Comparison of ENCODE assay signal across 12 cellular contexts in genomic region chr11:111303476-111303875, GRCh38. TPM values are rescaled to one million over a fixed set of nuclear protein-coding genes. Genes with fewer than 3 reads are reported as not detected.
DNase-seq lines count a peak whose midpoint lies in the region; ATAC-seq and TF ChIP-seq lines count a peak whose summit lies in the region.
"Had no signal": no experiment of that assay in that cellular context is flagged by ENCODE, and none has a peak within 500 bp of the region (broad histone marks: within the 10 kb centered on the region; RNA-seq: fewer than 3 reads in every experiment).

No MANE protein-coding gene starts in this region.

- DNase-seq in DMS153 treated with DMSO at 0.1 percent for 48 hours (lab: John Stamatoyannopoulos, UW; ENCODE audit: unreplicated experiment) (peak; percentile 92), NCI-H2081 (lab: John Stamatoyannopoulos, UW) (peak; percentile 80 to 92), mucosa of descending colon (peak; percentile 48 to 64 (median 56)), OCI-M1 (lab: John Stamatoyannopoulos, UW) (no peak), dorsolateral prefrontal cortex (no peak)
- DNase-seq: activated CD4-positive, CD25-positive, alpha-beta regulatory T cell treated with anti-CD3 and anti-CD28 coated beads, Interleukin-2, amount 50 U/mL, for 72 hours; activated naive CD4-positive, alpha-beta T cell treated with anti-CD3 and anti-CD28 coated beads for 36 hours had no signal

- H3K27ac ChIP-seq in VCaP (peak overlapping the region; percentile 95), dorsolateral prefrontal cortex (no peak overlapping the region)

- no peaks in the 10 kb centered on the region for H3K36me3 ChIP-seq in mucosa of descending colon (ENCODE audit: low read depth)

- H3K4me1 ChIP-seq in mucosa of descending colon (ENCODE audit: low read depth), result peaks cover 33% of the 10 kb centered on the region

- no peaks in the 10 kb centered on the region for H3K9me3 ChIP-seq in mucosa of descending colon

- no peaks in the 10 kb centered on the region for H3K27me3 ChIP-seq in dorsolateral prefrontal cortex

- H3K4me3 ChIP-seq in mucosa of descending colon, result no peak overlapping the region
- no peak overlapping the region for H3K4me3 ChIP-seq in dorsolateral prefrontal cortex

- TF ChIP-seq CTCF in VCaP (conservative IDR thresholded peaks at IDR 0.05), result no peak
- TF ChIP-seq CTCF in mucosa of descending colon (IDR thresholded peaks at IDR 0.05), result no peak
- no peak for TF ChIP-seq CTCF in dorsolateral prefrontal cortex (IDR thresholded peaks at IDR 0.05 in 54 of 56, conservative IDR thresholded peaks at IDR 0.05 in 2 of 56; ENCODE audit: low read depth in 1 of 56, partially characterized antibody in 56 of 56)

- intact Hi-C loops in mucosa of descending colon (cut with DNase I, micrococcal nuclease) (no loop called here), dorsolateral prefrontal cortex (cut with DNase I) (no loop called here)

- peak; percentile 64 for ATAC-seq in mucosa of descending colon
- no peak for ATAC-seq in GM18502 (IDR thresholded peaks at IDR 0.05; ENCODE audit: poor library complexity, unreplicated experiment)
- no peak for ATAC-seq in GM19467 (IDR thresholded peaks at IDR 0.05; ENCODE audit: unreplicated experiment)

RNA-seq across cellular contexts. Expression of gene POU2AF3, which starts 5.1 kb away (rescaled TPM):
- total RNA-seq in mucosa of descending colon (10 to 100 TPM in 1 of 3 donors, 1 to 10 TPM in 2; 6.7 to 14.5 (median 8.1) TPM), dorsolateral prefrontal cortex (10 to 100 TPM in 2 of 120 experiments, 1 to 10 TPM in 118; 1.5 to 11.0 (median 5.0) TPM)
- total RNA-seq: activated naive CD4-positive, alpha-beta T cell treated with anti-CD3 and anti-CD28 coated beads for 36 hours; pulmonary artery endothelial cell had no signal

RNA-seq across cellular contexts. Expression of gene POU2AF2, which starts 58.0 kb away (rescaled TPM):
- 1 to 10 TPM; 1.0 to 2.1 (median 2.1) TPM for total RNA-seq in mucosa of descending colon
- total RNA-seq in dorsolateral prefrontal cortex, result not detected
- total RNA-seq: activated naive CD4-positive, alpha-beta T cell treated with anti-CD3 and anti-CD28 coated beads for 36 hours; pulmonary artery endothelial cell; RPMI7951 had no signal

Comparison
In these comparisons a context has a peak if more than half of its experiments do, and no peak if none do; other contexts are left out.
1. DNase-seq: peak in DMS153 treated with DMSO at 0.1 percent for 48 hours (single experiment), NCI-H2081 (2 of 2) and mucosa of descending colon (3 of 3); none in OCI-M1 (single experiment) and dorsolateral prefrontal cortex (0 of 10).